25 cellular contexts compared by ENCODE assay signal in genomic region chr10:89531359-89531758, GRCh38. TPM values are rescaled to one million over a fixed set of nuclear protein-coding genes. Genes with fewer than 3 reads are reported as not detected.
DNase-seq lines count a peak whose midpoint lies in the region; ATAC-seq, FAIRE-seq and TF ChIP-seq lines count a peak whose summit lies in the region.
"Had no signal": no experiment of that assay in that cellular context is flagged by ENCODE, and none has a peak within 500 bp of the region (broad histone marks: within the 10 kb centered on the region; RNA-seq: fewer than 3 reads in every experiment).

No MANE protein-coding gene starts in this region.

- H4K8ac ChIP-seq in neuronal stem cell (ENCODE audit: low read depth, low read length) = no peak overlapping the region

- no peak overlapping the region for H3K4me3 Mint-ChIP-seq in activated CD8-positive, alpha-beta memory T cell treated with anti-CD3 and anti-CD28 coated beads, Interleukin-2, amount 10 ng/mL, durations not matched to agents 7 days and 5 days
- H3K4me3 Mint-ChIP-seq: CD8-positive, alpha-beta T cell; HFFc6 had no signal

- H3K9ac ChIP-seq in Loucy (ENCODE audit: low read depth, low read length, poor library complexity, severe bottlenecking) (no peak overlapping the region), neuronal stem cell (ENCODE audit: low read depth, low read length, poor library complexity) (no peak overlapping the region)
- H3K9ac ChIP-seq: KMS-11 had no signal

- no peak overlapping the region for H2BK12ac ChIP-seq in neuronal stem cell (ENCODE audit: low read length)

- H3K4me1 ChIP-seq in Loucy (ENCODE audit: insufficient read depth, low read length, poor library complexity, severe bottlenecking) = peaks cover 37% of the 10 kb centered on the region
- peaks cover 2 to 3% of the 10 kb centered on the region in 2 donors for H3K4me1 ChIP-seq in neuronal stem cell (ENCODE audit: control insufficient read depth in 2 of 2, insufficient read depth in 1 of 2, low read depth in 1 of 2, low read length in 2 of 2)
- H3K4me1 ChIP-seq in ascending aorta = peaks cover 4 to 6% of the 10 kb centered on the region in 2 donors
- H3K4me1 ChIP-seq: SJCRH30 had no signal

- no peak overlapping the region for H3K18ac ChIP-seq in neuronal stem cell (ENCODE audit: low read length)

- peak; percentile 49 for ATAC-seq in activated CD8-positive, alpha-beta memory T cell treated with anti-CD3 and anti-CD28 coated beads, Interleukin-2, amount 10 ng/mL, durations not matched to agents 7 days and 5 days
- ATAC-seq: CD8-positive, alpha-beta T cell had no signal

- no peak overlapping the region for H3K27ac Mint-ChIP-seq in activated CD8-positive, alpha-beta memory T cell treated with anti-CD3 and anti-CD28 coated beads, Interleukin-2, amount 10 ng/mL, durations not matched to agents 7 days and 5 days
- H3K27ac Mint-ChIP-seq: CD8-positive, alpha-beta T cell; HFFc6 had no signal

- peaks cover 3% of the 10 kb centered on the region; the same call in 1 of the 2 replicates for H3F3A ChIP-seq in Loucy (ENCODE audit: low read depth)

- H3K27me3 Mint-ChIP-seq in activated CD8-positive, alpha-beta memory T cell treated with anti-CD3 and anti-CD28 coated beads, Interleukin-2, amount 10 ng/mL, durations not matched to agents 7 days and 5 days = peaks cover 66% of the 10 kb centered on the region

- no peak overlapping the region for H3K27ac ChIP-seq in neuronal stem cell (replicated peaks; ENCODE audit: low read length)
- no peak overlapping the region for H3K27ac ChIP-seq in ascending aorta
- H3K27ac ChIP-seq: HL-60, KMS-11, Peyer's patch, SJCRH30 had no signal

- no peaks in the 10 kb centered on the region for H3K9me2 ChIP-seq in Loucy (replicated peaks; ENCODE audit: low read depth, low read length)

- H3K4me2 ChIP-seq in Loucy (ENCODE audit: low read depth, low read length, poor library complexity, severe bottlenecking) (peak overlapping the region; percentile 74), neuronal stem cell (ENCODE audit: insufficient read depth, low read length, poor library complexity, severe bottlenecking) (no peak overlapping the region)
- H3K4me2 ChIP-seq: KMS-11 had no signal

- no peaks in the 10 kb centered on the region for H3K27me3 ChIP-seq in Loucy (ENCODE audit: insufficient read depth, low read length, poor library complexity, severe bottlenecking)
- peaks cover 12% of the 10 kb centered on the region for H3K27me3 ChIP-seq in bronchial epithelial cell (ENCODE audit: control insufficient read depth, insufficient read depth, low read length)
- H3K27me3 ChIP-seq in neuronal stem cell (ENCODE audit: control insufficient read depth in 3 of 3, insufficient read depth in 3 of 3, low read depth in 1 of 3, low read length in 3 of 3) = peaks cover 13 to 68% (median 21%) of the 10 kb centered on the region in 3 experiments
- H3K27me3 ChIP-seq in ascending aorta = peaks cover 9% of the 10 kb centered on the region
- H3K27me3 ChIP-seq: SJCRH30 had no signal

- no peaks in the 10 kb centered on the region for H3K79me2 ChIP-seq in Loucy (ENCODE audit: insufficient read depth, low read length)

- no peak overlapping the region for H3K23ac ChIP-seq in neuronal stem cell (ENCODE audit: low read depth, low read length, poor library complexity)

- no peak overlapping the region for H2BK15ac ChIP-seq in neuronal stem cell (ENCODE audit: low read length)

- no peak for TF ChIP-seq CTCF in Loucy (conservative IDR thresholded peaks at IDR 0.05; ENCODE audit: low read length)
- no peak for TF ChIP-seq CTCF in bronchial epithelial cell (IDR thresholded peaks at IDR 0.05; ENCODE audit: insufficient read depth, low read length, severe bottlenecking)
- TF ChIP-seq CTCF in ascending aorta (IDR thresholded peaks at IDR 0.05) = no peak

- no peaks in the 10 kb centered on the region for H3K79me1 ChIP-seq in neuronal stem cell (ENCODE audit: low read depth, low read length)

- peaks cover 1% of the 10 kb centered on the region for H3K36me3 Mint-ChIP-seq in activated CD8-positive, alpha-beta memory T cell treated with anti-CD3 and anti-CD28 coated beads, Interleukin-2, amount 10 ng/mL, durations not matched to agents 7 days and 5 days
- H3K36me3 Mint-ChIP-seq: CD8-positive, alpha-beta T cell had no signal

- H3K9me3 Mint-ChIP-seq in activated CD8-positive, alpha-beta memory T cell treated with anti-CD3 and anti-CD28 coated beads, Interleukin-2, amount 10 ng/mL, durations not matched to agents 7 days and 5 days (ENCODE audit: low read depth) = no peaks in the 10 kb centered on the region
- H3K9me3 Mint-ChIP-seq: CD8-positive, alpha-beta T cell; HFFc6 had no signal

- H3K36me3 ChIP-seq in Loucy (ENCODE audit: insufficient read depth, low read length) (no peaks in the 10 kb centered on the region), bronchial epithelial cell (ENCODE audit: control insufficient read depth, insufficient read depth, low read length) (no peaks in the 10 kb centered on the region), neuronal stem cell (replicated peaks in 1 of 2; ENCODE audit: control insufficient read depth in 2 of 2, insufficient read depth in 2 of 2, low read length in 2 of 2) (no peaks in the 10 kb centered on the region), ascending aorta (no peaks in the 10 kb centered on the region)
- H3K36me3 ChIP-seq: MG63, Peyer's patch, SJCRH30 had no signal

- intact Hi-C loops in ascending aorta (cut with DNase I) = no loop called here

- H3K9me3 ChIP-seq in Loucy (ENCODE audit: insufficient read depth, low read depth, low read length) (no peaks in the 10 kb centered on the region), neuronal stem cell (replicated peaks in 1 of 2; ENCODE audit: control insufficient read depth in 2 of 2, insufficient read depth in 1 of 2, low read depth in 1 of 2, low read length in 2 of 2) (no peaks in the 10 kb centered on the region), ascending aorta (no peaks in the 10 kb centered on the region)
- H3K9me3 ChIP-seq: MG63, Peyer's patch, SJCRH30 had no signal

- no peak overlapping the region for H3K14ac ChIP-seq in neuronal stem cell (ENCODE audit: low read length)

- no peak overlapping the region for H4K91ac ChIP-seq in neuronal stem cell (ENCODE audit: low read depth, low read length, poor library complexity)

- no peak overlapping the region for H2AK5ac ChIP-seq in neuronal stem cell (ENCODE audit: low read depth, low read length)

- DNase-seq in activated CD8-positive, alpha-beta memory T cell treated with anti-CD3 and anti-CD28 coated beads, Interleukin-2, amount 10 ng/mL, durations not matched to agents 7 days and 5 days = no peak
- DNase-seq in activated CD8-positive, alpha-beta memory T cell treated with anti-CD3 and anti-CD28 coated beads, Interleukin-2, amount 50 U/mL, for 4 hours = no peak
- DNase-seq in bronchial epithelial cell (ENCODE audit: low read depth) (peak; percentile 31), renal cortical epithelial cell (ENCODE audit: low read depth) (peak; percentile 62), neuronal stem cell (ENCODE audit: low spot score) (no peak), ascending aorta (ENCODE audit: low spot score in 2 of 2) (no peak), occipital lobe (lab: John Stamatoyannopoulos, UW) (no peak)
- DNase-seq: AML-193; C1 segment of cervical spinal cord; CD8-positive, alpha-beta T cell; H7; HFFc6; MG63; NCI-H1048; NCI-H1417 treated with DMSO at 0.1 percent for 48 hours; NCI-H187; NCI-H510A; Peyer's patch; SJCRH30 had no signal

- FAIRE-seq in bronchial epithelial cell (lab: Jason Lieb, UNC) = no peak
- FAIRE-seq: G401.6, GM18507 had no signal

- no peak overlapping the region for H2BK5ac ChIP-seq in neuronal stem cell (ENCODE audit: low read length)

- no peak overlapping the region for H2BK120ac ChIP-seq in neuronal stem cell (ENCODE audit: low read depth, low read length)

- H3K4me1 Mint-ChIP-seq in activated CD8-positive, alpha-beta memory T cell treated with anti-CD3 and anti-CD28 coated beads, Interleukin-2, amount 10 ng/mL, durations not matched to agents 7 days and 5 days = peaks cover 11% of the 10 kb centered on the region

- WGBS in neuronal stem cell (ENCODE audit: extremely low coverage in 2 of 2, insufficient read length in 2 of 2, insufficient replicate concordance in 1 of 2), 2 donors = no CpG with 5 or more reads among the region's 3 CpGs

- H2AFZ ChIP-seq in Loucy (ENCODE audit: low read length) = peak overlapping the region; percentile 19; the same call in 1 of the 2 replicates
- no peak overlapping the region for H2AFZ ChIP-seq in neuronal stem cell (ENCODE audit: low read length)

- H3K4me3 ChIP-seq in Loucy (ENCODE audit: low read length, poor library complexity, severe bottlenecking) (peak overlapping the region; percentile 14), bronchial epithelial cell (ENCODE audit: low read depth, low read length) (no peak overlapping the region), neuronal stem cell (ENCODE audit: low read length in 2 of 2) (no peak overlapping the region), ascending aorta (no peak overlapping the region)
- H3K4me3 ChIP-seq: MG63, Peyer's patch, SJCRH30 had no signal

- CTCF ChIA-PET in activated CD8-positive, alpha-beta memory T cell treated with anti-CD3 and anti-CD28 coated beads, Interleukin-2, amount 10 ng/mL, durations not matched to agents 7 days and 5 days (lab: Charles Lee) = no interaction called here

- no peak overlapping the region for H3K4ac ChIP-seq in neuronal stem cell (ENCODE audit: low read length)

- H4K20me1 ChIP-seq in Loucy (ENCODE audit: insufficient read depth, low read length, poor library complexity, severe bottlenecking) = no peaks in the 10 kb centered on the region

RNA-seq across cellular contexts. Expression of gene SLC16A12, which starts 4.0 kb away (rescaled TPM):
- total RNA-seq in activated CD8-positive, alpha-beta memory T cell treated with anti-CD3 and anti-CD28 coated beads, Interleukin-2, amount 10 ng/mL, durations not matched to agents 7 days and 5 days = not detected
- not detected in 2 replicates for total RNA-seq in bronchial epithelial cell
- total RNA-seq in renal cortical epithelial cell = 27.6 and 110 TPM in 2 replicates
- polyA plus RNA-seq in neuronal stem cell (2013, experiment 1 of 2) = 0.04 TPM
- polyA plus RNA-seq in neuronal stem cell (2013, experiment 2 of 2) = 0.06 TPM
- total RNA-seq in ascending aorta = not detected
- 4.1 TPM for total RNA-seq in occipital lobe
- total RNA-seq: CD8-positive, alpha-beta T cell; HFFc6; OCI-LY7 had no signal

Comparison
In these comparisons a context has a peak if more than half of its experiments do, and no peak if none do; other contexts are left out.
1. DNase-seq: peak in bronchial epithelial cell (single experiment) and renal cortical epithelial cell (single experiment); none in activated CD8-positive, alpha-beta memory T cell treated with anti-CD3 and anti-CD28 coated beads, Interleukin-2, amount 10 ng/mL, durations not matched to agents 7 days and 5 days (single experiment), activated CD8-positive, alpha-beta memory T cell treated with anti-CD3 and anti-CD28 coated beads, Interleukin-2, amount 50 U/mL, for 4 hours (single experiment), neuronal stem cell (single experiment), ascending aorta (0 of 2) and occipital lobe (single experiment).